17 cellular contexts compared by ENCODE assay signal in the genomic region with DNA sequence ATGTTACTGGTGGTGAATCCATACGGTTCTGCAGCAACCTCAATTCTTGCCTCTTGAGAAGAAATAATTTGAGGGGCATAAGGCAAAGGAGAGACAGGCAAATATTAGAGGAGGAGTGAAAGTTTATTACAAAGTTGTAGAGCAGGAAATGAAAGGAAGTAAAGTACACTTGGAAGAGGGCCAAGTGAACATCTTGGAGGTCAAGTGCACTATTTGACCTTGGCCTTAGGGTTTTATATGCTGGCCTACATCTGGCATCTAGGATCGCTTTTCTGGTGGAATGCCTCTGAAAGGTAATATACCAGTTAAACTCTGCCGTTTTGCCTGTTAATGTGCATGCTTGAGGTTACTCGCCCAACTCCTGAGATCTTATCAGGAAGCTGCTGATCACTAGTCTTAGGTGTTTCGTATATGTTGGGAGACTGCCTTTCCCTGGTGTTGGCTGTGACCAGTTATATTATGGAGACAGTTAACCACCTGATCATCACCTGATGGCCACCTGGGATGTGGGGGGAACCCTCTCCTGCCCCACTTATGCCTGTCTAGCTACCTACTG.
DNase-seq lines count a peak whose midpoint lies in the region; ATAC-seq, FAIRE-seq and TF ChIP-seq lines count a peak whose summit lies in the region.
"Had no signal": no experiment of that assay in that cellular context is flagged by ENCODE, and none has a peak within 500 bp of the region (broad histone marks: within the 10 kb centered on the region; RNA-seq: fewer than 3 reads in every experiment).

No MANE protein-coding gene starts in this region.

- no peak overlapping the region for H2BK120ac ChIP-seq in neuronal stem cell (ENCODE audit: low read depth, low read length)

- DNase-seq in DMS 273 (lab: John Stamatoyannopoulos, UW; ENCODE audit: unreplicated experiment) (peak; percentile 23), DMS 273 treated with DMSO at 0.1 percent for 48 hours (lab: John Stamatoyannopoulos, UW) (no peak), GM12892 (ENCODE audit: insufficient read length) (no peak), KBM-7 (peak; percentile 14), foreskin keratinocyte (peak in 1 of 2 donors; percentile 40), neuronal stem cell (ENCODE audit: low spot score) (no peak)
- DNase-seq: CD8-positive, alpha-beta memory T cell; NCI-H1092; NCI-H446 treated with DMSO at 0.1 percent for 48 hours; NCI-H774; SHP77 treated with DMSO at 0.1 percent for 48 hours had no signal

- FAIRE-seq in GM12892 (lab: Jason Lieb, UNC) = peak; percentile 78
- FAIRE-seq: G401.6, RCC 7860 had no signal

- H4K8ac ChIP-seq in neuronal stem cell (ENCODE audit: low read depth, low read length) = no peak overlapping the region

- H2BK5ac ChIP-seq in neuronal stem cell (ENCODE audit: low read length) = no peak overlapping the region

- H3K18ac ChIP-seq in neuronal stem cell (ENCODE audit: low read length) = no peak overlapping the region

- peak; percentile 21 for ATAC-seq in foreskin keratinocyte
- ATAC-seq in GM21526 (IDR thresholded peaks at IDR 0.05; ENCODE audit: low FRiP score, unreplicated experiment) = no peak
- ATAC-seq in GM21381 (IDR thresholded peaks at IDR 0.05; ENCODE audit: unreplicated experiment) = no peak

- H3K9me3 ChIP-seq in neuronal stem cell (replicated peaks in 1 of 2; ENCODE audit: control insufficient read depth in 2 of 2, insufficient read depth in 1 of 2, low read depth in 1 of 2, low read length in 2 of 2) = no peaks in the 10 kb centered on the region
- H3K9me3 ChIP-seq: BLaER1 had no signal

- H2AK5ac ChIP-seq in neuronal stem cell (ENCODE audit: low read depth, low read length) = no peak overlapping the region

- in situ Hi-C loops in KBM-7 (cut with MboI; ENCODE audit: low pct_unique_long_range_greater_than_20kb, low sequenced_read_pairs) = loop anchor here (25.0 kb wide), 1 partner anchor 620 kb away; no protein-coding TSS in a partner anchor

- no peak overlapping the region for H4K91ac ChIP-seq in neuronal stem cell (ENCODE audit: low read depth, low read length, poor library complexity)

- no CpG with 5 or more reads among the region's 5 CpGs for WGBS in neuronal stem cell (ENCODE audit: extremely low coverage in 2 of 2, insufficient read length in 2 of 2, insufficient replicate concordance in 1 of 2), 2 donors

- no peak overlapping the region for H3K4me2 ChIP-seq in neuronal stem cell (ENCODE audit: insufficient read depth, low read length, poor library complexity, severe bottlenecking)
- H3K4me2 ChIP-seq: BLaER1 had no signal

- no peak overlapping the region for H3K14ac ChIP-seq in neuronal stem cell (ENCODE audit: low read length)

- no peak for TF ChIP-seq POLR2A in GM12892 (IDR thresholded peaks at IDR 0.05; ENCODE audit: low read depth, low read length)

- TF ChIP-seq CTCF in foreskin keratinocyte (conservative IDR thresholded peaks at IDR 0.05) = no peak

- no peak overlapping the region for H2BK12ac ChIP-seq in neuronal stem cell (ENCODE audit: low read length)

- peaks cover 0 to 11% of the 10 kb centered on the region in 2 donors for H3K36me3 ChIP-seq in neuronal stem cell (replicated peaks in 1 of 2; ENCODE audit: control insufficient read depth in 2 of 2, insufficient read depth in 2 of 2, low read length in 2 of 2)

- H2AFZ ChIP-seq in neuronal stem cell (ENCODE audit: low read length) = no peak overlapping the region

- H3K4me3 ChIP-seq in neuronal stem cell (ENCODE audit: low read length in 2 of 2) = no peak overlapping the region
- H3K4me3 ChIP-seq: BLaER1 had no signal

- H3K27me3 ChIP-seq in foreskin keratinocyte (no peaks in the 10 kb centered on the region), neuronal stem cell (ENCODE audit: control insufficient read depth in 3 of 3, insufficient read depth in 3 of 3, low read depth in 1 of 3, low read length in 3 of 3) (no peaks in the 10 kb centered on the region)
- H3K27me3 ChIP-seq: BLaER1 had no signal

- no peak overlapping the region for H3K4ac ChIP-seq in neuronal stem cell (ENCODE audit: low read length)

- no peak overlapping the region for H3K23ac ChIP-seq in neuronal stem cell (ENCODE audit: low read depth, low read length, poor library complexity)

- no peak overlapping the region for H2BK15ac ChIP-seq in neuronal stem cell (ENCODE audit: low read length)

- H3K4me1 ChIP-seq in foreskin keratinocyte (no peaks in the 10 kb centered on the region), neuronal stem cell (ENCODE audit: control insufficient read depth in 2 of 2, insufficient read depth in 1 of 2, low read depth in 1 of 2, low read length in 2 of 2) (no peaks in the 10 kb centered on the region)

- no peak overlapping the region for H3K9ac ChIP-seq in neuronal stem cell (ENCODE audit: low read depth, low read length, poor library complexity)
- H3K9ac ChIP-seq: BLaER1 had no signal

- no peaks in the 10 kb centered on the region for H3K79me1 ChIP-seq in neuronal stem cell (ENCODE audit: low read depth, low read length)

- H3K27ac ChIP-seq in foreskin keratinocyte (no peak overlapping the region), neuronal stem cell (replicated peaks; ENCODE audit: low read length) (no peak overlapping the region)
- H3K27ac ChIP-seq: 22Rv1, BLaER1 had no signal

Comparison
In these comparisons a context has a peak if more than half of its experiments do, and no peak if none do; other contexts are left out.
1. DNase-seq: peak in DMS 273 (single experiment) and KBM-7 (single experiment); none in DMS 273 treated with DMSO at 0.1 percent for 48 hours (single experiment), GM12892 (single experiment) and neuronal stem cell (single experiment).